8 cellular contexts compared by ENCODE assay signal in genomic region chr4:26826721-26827120, GRCh38. TPM values are rescaled to one million over a fixed set of nuclear protein-coding genes. Genes with fewer than 3 reads are reported as not detected.
DNase-seq lines count a peak whose midpoint lies in the region; ATAC-seq and TF ChIP-seq lines count a peak whose summit lies in the region.

No MANE protein-coding gene starts in this region.

- TF ChIP-seq CTCF in nephron progenitor cell (IDR thresholded peaks at IDR 0.05): no peak
- no peak for TF ChIP-seq CTCF in psoas muscle (IDR thresholded peaks at IDR 0.05)

- intact Hi-C loops in psoas muscle (cut with DNase I): no loop called here

- H3K4me1 ChIP-seq in psoas muscle: no peaks in the 10 kb centered on the region

- no peaks in the 10 kb centered on the region for H3K27me3 ChIP-seq in psoas muscle (ENCODE audit: insufficient read depth in 3 of 3, low read length in 2 of 3)

- no peak overlapping the region for H3K27ac ChIP-seq in psoas muscle

- DNase-seq in SIG-M5 (lab: John Stamatoyannopoulos, UW) (peak; percentile 94), nephron progenitor cell (no peak), NCI-H2107 (lab: John Stamatoyannopoulos, UW) (no peak), psoas muscle (no peak)
- DNase-seq in activated T-cell treated with anti-CD3 and anti-CD28 coated beads, Interleukin-2, amount 50 U/mL, for 24 hours: no peak
- DNase-seq in stimulated activated CD8-positive, alpha-beta memory T cell treated with anti-CD3 and anti-CD28 coated beads, Interleukin-4, amount 100 ng/mL, for 48 hours: no peak

- H3K9me3 Mint-ChIP-seq in nephron progenitor cell: peaks cover 26% of the 10 kb centered on the region
- peaks cover 11% of the 10 kb centered on the region for H3K9me3 Mint-ChIP-seq in activated T-cell treated with anti-CD3 and anti-CD28 coated beads, Interleukin-2, amount 50 U/mL, for 24 hours

- whole genome bisulfite sequencing in psoas muscle, 3 donors: 66 to 72% (median 71%) methylated on average over 9 of the region's 9 CpGs

- ATAC-seq in GM18868 (IDR thresholded peaks at IDR 0.05; ENCODE audit: unreplicated experiment) (peak; percentile 88), HG02885 (IDR thresholded peaks at IDR 0.05; ENCODE audit: poor library complexity, unreplicated experiment) (peak; percentile 88), psoas muscle (no peak)

- H3K4me3 Mint-ChIP-seq in nephron progenitor cell: no peak overlapping the region
- H3K4me3 Mint-ChIP-seq in activated T-cell treated with anti-CD3 and anti-CD28 coated beads, Interleukin-2, amount 50 U/mL, for 24 hours: no peak overlapping the region

- no peaks in the 10 kb centered on the region for H3K9me3 ChIP-seq in psoas muscle

- peaks cover 5% of the 10 kb centered on the region for H3K27me3 Mint-ChIP-seq in nephron progenitor cell (ENCODE audit: low read depth, poor library complexity)
- no peaks in the 10 kb centered on the region for H3K27me3 Mint-ChIP-seq in activated T-cell treated with anti-CD3 and anti-CD28 coated beads, Interleukin-2, amount 50 U/mL, for 24 hours

- no peaks in the 10 kb centered on the region for H3K36me3 ChIP-seq in psoas muscle (ENCODE audit: insufficient read depth in 1 of 2, low read depth in 1 of 2)

- H3K4me3 ChIP-seq in psoas muscle: no peak overlapping the region

- H3K36me3 Mint-ChIP-seq in nephron progenitor cell (ENCODE audit: low read depth): peaks cover 16% of the 10 kb centered on the region
- peaks cover 3% of the 10 kb centered on the region for H3K36me3 Mint-ChIP-seq in activated T-cell treated with anti-CD3 and anti-CD28 coated beads, Interleukin-2, amount 50 U/mL, for 24 hours (ENCODE audit: low read depth)

- peaks cover 8% of the 10 kb centered on the region for H3K4me1 Mint-ChIP-seq in nephron progenitor cell
- peaks cover 16% of the 10 kb centered on the region for H3K4me1 Mint-ChIP-seq in activated T-cell treated with anti-CD3 and anti-CD28 coated beads, Interleukin-2, amount 50 U/mL, for 24 hours (ENCODE audit: low read depth)

- H3K27ac Mint-ChIP-seq in nephron progenitor cell: peak overlapping the region; percentile 51
- no peak overlapping the region for H3K27ac Mint-ChIP-seq in activated T-cell treated with anti-CD3 and anti-CD28 coated beads, Interleukin-2, amount 50 U/mL, for 24 hours

RNA-seq across cellular contexts. Expression of gene STIM2, which starts 33.9 kb away (rescaled TPM):
- 1 to 10 TPM; 4.9 to 8.4 (median 5.9) TPM for total RNA-seq in psoas muscle
- 1 to 10 TPM; 2.4 to 4.7 (median 4.0) TPM for polyA plus RNA-seq in psoas muscle

Comparison
In these comparisons a context has a peak if more than half of its experiments do, and no peak if none do; other contexts are left out.
1. ATAC-seq: peak in GM18868 (single experiment) and HG02885 (single experiment); none in psoas muscle (0 of 4).